In the genomic region with DNA sequence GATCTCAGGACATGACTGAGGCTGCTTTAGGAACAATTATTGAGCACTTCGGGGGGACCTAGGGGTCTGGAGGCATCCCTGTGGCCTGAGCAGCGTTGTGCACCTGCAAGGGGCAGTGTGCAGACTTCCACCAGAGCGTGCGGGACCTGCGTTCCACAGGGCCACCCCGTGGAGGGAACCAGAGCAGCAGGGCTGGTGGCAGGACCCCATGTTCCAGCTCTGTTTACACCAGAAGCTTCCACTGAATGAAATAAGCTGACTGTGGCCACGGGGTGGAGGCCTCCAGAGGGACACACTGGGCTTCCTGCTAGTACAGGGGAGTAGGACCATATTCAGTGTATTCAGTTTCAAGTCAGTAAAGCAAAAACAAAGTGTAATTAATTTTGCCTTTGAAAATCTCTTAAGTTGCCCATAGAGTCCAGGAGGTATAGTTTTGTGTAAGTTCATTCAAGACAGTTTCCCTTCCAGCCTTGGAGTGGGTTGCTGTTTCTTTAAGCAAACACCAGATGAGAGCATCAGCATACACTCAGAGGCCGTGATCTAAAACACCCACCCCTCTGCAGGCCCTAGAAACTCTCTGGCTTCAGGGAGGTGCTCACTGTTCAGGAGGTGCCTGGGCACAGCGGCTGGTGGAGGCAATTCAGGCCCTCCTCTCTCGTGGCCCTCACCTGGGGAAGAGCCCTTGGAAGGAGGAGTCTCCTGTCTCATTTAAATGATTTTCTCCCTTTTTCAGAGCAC, we compare ENCODE assay signal across 18 cellular contexts. TPM values are rescaled to one million over a fixed set of nuclear protein-coding genes. Genes with fewer than 3 reads are reported as not detected.
DNase-seq lines count a peak whose midpoint lies in the region; ATAC-seq, FAIRE-seq and TF ChIP-seq lines count a peak whose summit lies in the region.
"Had no signal": no experiment of that assay in that cellular context is flagged by ENCODE, and none has a peak within 500 bp of the region (broad histone marks: within the 10 kb centered on the region; RNA-seq: fewer than 3 reads in every experiment).

No MANE protein-coding gene starts in this region.

- no peak for FAIRE-seq in kidney (lab: Jason Lieb, UNC)
- FAIRE-seq: GM12892 had no signal

- H3K36me3 ChIP-seq in HEK293 (ENCODE audit: control insufficient read depth in 2 of 2, insufficient read depth in 1 of 2, low read length in 2 of 2) (no peaks in the 10 kb centered on the region), ascending aorta (no peaks in the 10 kb centered on the region), kidney (ENCODE audit: control insufficient read depth in 1 of 2, insufficient read depth in 2 of 2, low read length in 2 of 2) (no peaks in the 10 kb centered on the region), stomach smooth muscle (ENCODE audit: control insufficient read depth in 2 of 2, insufficient read depth in 2 of 2, low read length in 2 of 2) (no peaks in the 10 kb centered on the region)

- DNase-seq in ascending aorta (ENCODE audit: low spot score in 2 of 2) (no peak), kidney (peak; percentile 49), caudate nucleus (lab: John Stamatoyannopoulos, UW) (no peak), omental fat pad (ENCODE audit: low spot score) (no peak)
- DNase-seq: activated naive CD4-positive, alpha-beta T cell treated with anti-CD3 and anti-CD28 coated beads, Interleukin-2, amount 10 ng/mL, durations not matched to agents 7 days and 5 days; Calu3; dermis blood vessel endothelial cell; GDM1; NCI-H2171; NCI-H774; stimulated activated CD4-positive, alpha-beta T cell treated with anti-CD3 and anti-CD28 coated beads, Interleukin-1b, Interleukin-23, amount 100 ng/mL, for 48 hours had no signal

- H3K4me3 ChIP-seq in HEK293 (ENCODE audit: low read depth, low read length) = no peak overlapping the region
- H3K4me3 ChIP-seq in ascending aorta = no peak overlapping the region
- no peak overlapping the region for H3K4me3 ChIP-seq in kidney (ENCODE audit: low read length in 2 of 2)
- peak overlapping the region in 1 of 2 donors; percentile 8 for H3K4me3 ChIP-seq in stomach smooth muscle (ENCODE audit: low read length in 2 of 2)

- TF ChIP-seq CTCF in HEK293 (tag by site-specific recombination; IDR thresholded peaks at IDR 0.05) (no peak), ascending aorta (IDR thresholded peaks at IDR 0.05) (no peak), kidney (IDR thresholded peaks at IDR 0.05; ENCODE audit: borderline replicate concordance, extremely low read depth, insufficient read depth) (no peak), omental fat pad (IDR thresholded peaks at IDR 0.05) (no peak)

- CTCF ChIA-PET in HEK293 (lab: Yijun Ruan, JAX) = interaction anchor here (0.7 kb wide), 1 partner anchor 61 kb away, joined by 4 read pairs; no protein-coding TSS in a partner anchor

- no peaks in the 10 kb centered on the region for H3K27me3 ChIP-seq in ascending aorta
- no peaks in the 10 kb centered on the region for H3K27me3 ChIP-seq in stomach smooth muscle (ENCODE audit: control insufficient read depth in 1 of 2, insufficient read depth in 2 of 2, low read length in 2 of 2)

- no peak overlapping the region for H3K27ac ChIP-seq in HEK293 (ENCODE audit: extremely low read depth, low read depth, low read length)
- H3K27ac ChIP-seq in ascending aorta = peak overlapping the region; percentile 27 to 67
- H3K27ac ChIP-seq in kidney (ENCODE audit: low read depth in 2 of 2, low read length in 2 of 2) = no peak overlapping the region
- peak overlapping the region; percentile 78 for H3K27ac ChIP-seq in stomach smooth muscle (ENCODE audit: low read length)
- H3K27ac ChIP-seq in caudate nucleus (ENCODE audit: low read depth, low read length) = no peak overlapping the region

- H3K4me1 ChIP-seq in HEK293 (ENCODE audit: control insufficient read depth, insufficient read depth, low read length) (no peaks in the 10 kb centered on the region), ascending aorta (peaks cover 11 to 35% of the 10 kb centered on the region in 2 donors), kidney (ENCODE audit: control insufficient read depth in 1 of 2, insufficient read depth in 1 of 2, low read depth in 1 of 2, low read length in 2 of 2) (peaks cover 6 to 17% of the 10 kb centered on the region in 2 donors), stomach smooth muscle (ENCODE audit: control insufficient read depth, insufficient read depth, low read length) (peaks cover 71% of the 10 kb centered on the region)

- ATAC-seq in HG03521 (IDR thresholded peaks at IDR 0.05; ENCODE audit: unreplicated experiment) (no peak), omental fat pad (ENCODE audit: low FRiP score) (no peak)
- ATAC-seq: right cardiac atrium had no signal

- H3K9ac ChIP-seq in kidney (ENCODE audit: low read length in 2 of 2) (no peak overlapping the region), stomach smooth muscle (ENCODE audit: low read length in 2 of 2) (peak overlapping the region; percentile 20 to 36)

- POLR2A ChIA-PET in HEK293 (lab: Yijun Ruan, JAX) = no interaction called here

- H3K9me3 ChIP-seq in HEK293 (ENCODE audit: control insufficient read depth, insufficient read depth, low read depth, low read length) (no peaks in the 10 kb centered on the region), ascending aorta (no peaks in the 10 kb centered on the region), kidney (ENCODE audit: control insufficient read depth in 1 of 2, low read length in 2 of 2) (no peaks in the 10 kb centered on the region), stomach smooth muscle (ENCODE audit: control insufficient read depth in 2 of 2, low read length in 2 of 2) (no peaks in the 10 kb centered on the region)

- intact Hi-C loops in ascending aorta (cut with DNase I) = no loop called here
- intact Hi-C loops in kidney (cut with DNase I) = no loop called here

TF ChIP-seq in HEK293, 187 proteins besides CTCF, POLR2A, EP300 and RAD21:
- TF ChIP-seq ZNF341 (tag by site-specific recombination; IDR thresholded peaks at IDR 0.05; ENCODE audit: low read depth) (peak; percentile 36; the same call in 1 of the 2 replicates), ZBTB1 (tag by site-specific recombination; IDR thresholded peaks at IDR 0.05) (no peak), ZNF2 (tag by site-specific recombination; IDR thresholded peaks at IDR 0.05) (peak; percentile 98), WT1 (tag by site-specific recombination; IDR thresholded peaks at IDR 0.05) (no peak), ZNF169 (tag by site-specific recombination; IDR thresholded peaks at IDR 0.05) (no peak), ZNF623 (tag by site-specific recombination; IDR thresholded peaks at IDR 0.05) (no peak), ZBTB17 (tag by site-specific recombination; IDR thresholded peaks at IDR 0.05) (no peak)
- TF ChIP-seq, protein P1, sequence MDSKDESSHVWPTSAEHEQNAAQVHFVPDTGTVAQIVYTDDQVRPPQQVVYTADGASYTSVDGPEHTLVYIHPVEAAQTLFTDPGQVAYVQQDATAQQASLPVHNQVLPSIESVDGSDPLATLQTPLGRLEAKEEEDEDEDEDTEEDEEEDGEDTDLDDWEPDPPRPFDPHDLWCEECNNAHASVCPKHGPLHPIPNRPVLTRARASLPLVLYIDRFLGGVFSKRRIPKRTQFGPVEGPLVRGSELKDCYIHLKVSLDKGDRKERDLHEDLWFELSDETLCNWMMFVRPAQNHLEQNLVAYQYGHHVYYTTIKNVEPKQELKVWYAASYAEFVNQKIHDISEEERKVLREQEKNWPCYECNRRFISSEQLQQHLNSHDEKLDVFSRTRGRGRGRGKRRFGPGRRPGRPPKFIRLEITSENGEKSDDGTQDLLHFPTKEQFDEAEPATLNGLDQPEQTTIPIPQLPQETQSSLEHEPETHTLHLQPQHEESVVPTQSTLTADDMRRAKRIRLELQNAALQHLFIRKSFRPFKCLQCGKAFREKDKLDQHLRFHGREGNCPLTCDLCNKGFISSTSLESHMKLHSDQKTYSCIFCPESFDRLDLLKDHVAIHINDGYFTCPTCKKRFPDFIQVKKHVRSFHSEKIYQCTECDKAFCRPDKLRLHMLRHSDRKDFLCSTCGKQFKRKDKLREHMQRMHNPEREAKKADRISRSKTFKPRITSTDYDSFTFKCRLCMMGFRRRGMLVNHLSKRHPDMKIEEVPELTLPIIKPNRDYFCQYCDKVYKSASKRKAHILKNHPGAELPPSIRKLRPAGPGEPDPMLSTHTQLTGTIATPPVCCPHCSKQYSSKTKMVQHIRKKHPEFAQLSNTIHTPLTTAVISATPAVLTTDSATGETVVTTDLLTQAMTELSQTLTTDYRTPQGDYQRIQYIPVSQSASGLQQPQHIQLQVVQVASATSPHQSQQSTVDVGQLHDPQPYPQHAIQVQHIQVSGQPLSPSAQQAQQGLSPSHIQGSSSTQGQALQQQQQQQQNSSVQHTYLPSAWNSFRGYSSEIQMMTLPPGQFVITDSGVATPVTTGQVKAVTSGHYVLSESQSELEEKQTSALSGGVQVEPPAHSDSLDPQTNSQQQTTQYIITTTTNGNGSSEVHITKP (tag by site-specific recombination; IDR thresholded peaks at IDR 0.05) = no peak
- TF ChIP-seq, protein P2, sequence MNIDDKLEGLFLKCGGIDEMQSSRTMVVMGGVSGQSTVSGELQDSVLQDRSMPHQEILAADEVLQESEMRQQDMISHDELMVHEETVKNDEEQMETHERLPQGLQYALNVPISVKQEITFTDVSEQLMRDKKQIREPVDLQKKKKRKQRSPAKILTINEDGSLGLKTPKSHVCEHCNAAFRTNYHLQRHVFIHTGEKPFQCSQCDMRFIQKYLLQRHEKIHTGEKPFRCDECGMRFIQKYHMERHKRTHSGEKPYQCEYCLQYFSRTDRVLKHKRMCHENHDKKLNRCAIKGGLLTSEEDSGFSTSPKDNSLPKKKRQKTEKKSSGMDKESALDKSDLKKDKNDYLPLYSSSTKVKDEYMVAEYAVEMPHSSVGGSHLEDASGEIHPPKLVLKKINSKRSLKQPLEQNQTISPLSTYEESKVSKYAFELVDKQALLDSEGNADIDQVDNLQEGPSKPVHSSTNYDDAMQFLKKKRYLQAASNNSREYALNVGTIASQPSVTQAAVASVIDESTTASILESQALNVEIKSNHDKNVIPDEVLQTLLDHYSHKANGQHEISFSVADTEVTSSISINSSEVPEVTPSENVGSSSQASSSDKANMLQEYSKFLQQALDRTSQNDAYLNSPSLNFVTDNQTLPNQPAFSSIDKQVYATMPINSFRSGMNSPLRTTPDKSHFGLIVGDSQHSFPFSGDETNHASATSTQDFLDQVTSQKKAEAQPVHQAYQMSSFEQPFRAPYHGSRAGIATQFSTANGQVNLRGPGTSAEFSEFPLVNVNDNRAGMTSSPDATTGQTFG (tag by site-specific recombination; IDR thresholded peaks at IDR 0.05; ENCODE audit: borderline replicate concordance) = no peak

RNA-seq across cellular contexts. Expression of a gene that starts 16.6 kb away (rescaled TPM):
- total RNA-seq in ascending aorta (not detected), kidney (not detected), omental fat pad (under 1 TPM in 3 of 4 donors, not detected in 1; 0.19 to 0.63 (median 0.48) TPM)
- polyA plus RNA-seq in kidney (ENCODE audit: insufficient read depth, low read depth, low replicate concordance) = 1.0 TPM
- total RNA-seq: Calu3, dermis blood vessel endothelial cell, LHCN-M2, RPMI7951 had no signal

Comparison
In these comparisons a context has a peak if more than half of its experiments do, and no peak if none do; other contexts are left out.
1. H3K27ac ChIP-seq: peak in ascending aorta (2 of 2) and stomach smooth muscle (single experiment); none in HEK293 (single experiment), kidney (0 of 2) and caudate nucleus (single experiment).
2. H3K9ac ChIP-seq: peak in stomach smooth muscle (2 of 2); none in kidney (0 of 2).